ENCODE assay signal across 28 cellular contexts in genomic region chr20:62986257-62986807, GRCh38. TPM values are rescaled to one million over a fixed set of nuclear protein-coding genes. Genes with fewer than 3 reads are reported as not detected.
"Had no signal": no experiment of that assay in that cellular context is flagged by ENCODE, and none has a peak within 500 bp of the region (broad histone marks: within the 10 kb centered on the region; RNA-seq: fewer than 3 reads in every experiment).

No MANE protein-coding gene starts in this region.

- H3K27ac ChIP-seq: heart right ventricle, left lung, lower lobe of right lung, neural progenitor cell, pancreas, stomach, thoracic aorta, transverse colon had no signal

- H3K9me3 ChIP-seq: heart right ventricle, left lung, lower lobe of right lung, pancreas, stomach, thoracic aorta, transverse colon had no signal

- H3K27ac Mint-ChIP-seq: memory B cell; mesothelial cell of epicardium; natural killer cell treated with Interleukin-12 subunit alpha and Interleukin-12 subunit beta and Interleukin-15 and Interleukin-18, amount 100 ng/mL, for 72 hours; progenitor cell of endocrine pancreas had no signal

- H3K36me3 Mint-ChIP-seq: immature natural killer cell; memory B cell; mesothelial cell of epicardium; natural killer cell treated with Interleukin-12 subunit alpha and Interleukin-12 subunit beta and Interleukin-15 and Interleukin-18, amount 100 ng/mL, for 72 hours; neural progenitor cell had no signal

- ATAC-seq: left lung; natural killer cell treated with Interleukin-12 subunit alpha and Interleukin-12 subunit beta and Interleukin-15 and Interleukin-18, amount 100 ng/mL, for 72 hours; pancreas had no signal

- H3K4me1 ChIP-seq: left lung, lower lobe of right lung, pancreas, stomach, transverse colon had no signal

- H3K4me3 ChIP-seq: heart right ventricle, left lung, lower lobe of right lung, neural progenitor cell, pancreas, stomach, thoracic aorta, transverse colon had no signal

- H3K36me3 ChIP-seq: heart right ventricle, left lung, lower lobe of right lung, neural progenitor cell, pancreas, stomach, thoracic aorta, transverse colon had no signal

- H3K4me3 Mint-ChIP-seq: immature natural killer cell; memory B cell; mesothelial cell of epicardium; natural killer cell treated with Interleukin-12 subunit alpha and Interleukin-12 subunit beta and Interleukin-15 and Interleukin-18, amount 100 ng/mL, for 72 hours; neural progenitor cell had no signal

- H3K9me3 Mint-ChIP-seq: immature natural killer cell; memory B cell; mesothelial cell of epicardium; natural killer cell treated with Interleukin-12 subunit alpha and Interleukin-12 subunit beta and Interleukin-15 and Interleukin-18, amount 100 ng/mL, for 72 hours; neural progenitor cell had no signal

- DNase-seq: effector CD4-positive, alpha-beta T cell; heart right ventricle; hypothalamus; immature natural killer cell; left lung; lower lobe of right lung; occipital lobe; pancreas; right cardiac atrium; small intestine; stimulated activated CD4-positive, alpha-beta T cell treated with anti-CD3 and anti-CD28 coated beads, Interleukin-12 subunit alpha, Interleukin-12 subunit beta, amount 100 ng/mL, for 4 hours; stomach; substantia nigra; transverse colon had no signal

- H3K4me2 ChIP-seq: neural progenitor cell had no signal

- FAIRE-seq: frontal cortex, keratinocyte, pancreas, small intestine had no signal

- H3K9ac ChIP-seq: neural progenitor cell had no signal

- H2AFZ ChIP-seq: neural progenitor cell had no signal

RNA-seq across cellular contexts. Expression of gene BHLHE23, which starts 20.4 kb away (rescaled TPM):
- total RNA-seq: dermis blood vessel endothelial cell; frontal cortex; glomerular endothelial cell; heart right ventricle; left lung; lower lobe of right lung; mesothelial cell of epicardium; mucosa of gallbladder; myocyte; natural killer cell treated with Interleukin-12 subunit alpha and Interleukin-12 subunit beta and Interleukin-15 and Interleukin-18, amount 100 ng/mL, for 72 hours; occipital lobe; pancreas; progenitor cell of endocrine pancreas; right cardiac atrium; thoracic aorta; transverse colon; ureter had no signal
- polyA plus RNA-seq: esophagus, immature natural killer cell, keratinocyte, pancreas, right cardiac atrium, small intestine, stomach had no signal

RNA-seq across cellular contexts. Expression of gene SLC17A9, which starts 33.8 kb away (rescaled TPM):
- total RNA-seq: myocyte had no signal
- polyA plus RNA-seq: keratinocyte had no signal
